In genomic region chr1:204565617-204566582, GRCh38 we compare ENCODE assay signal across 8 cellular contexts. TPM values are rescaled to one million over a fixed set of nuclear protein-coding genes. Genes with fewer than 3 reads are reported as not detected.
DNase-seq lines count a peak whose midpoint lies in the region; ATAC-seq, FAIRE-seq and TF ChIP-seq lines count a peak whose summit lies in the region.

No MANE protein-coding gene starts in this region.

- peaks cover 21% of the 10 kb centered on the region for H3K36me3 Mint-ChIP-seq in activated CD8-positive, alpha-beta T cell treated with anti-CD3 and anti-CD28 coated beads, Interleukin-2, amount 10 ng/mL, durations not matched to agents 7 days and 5 days (ENCODE audit: low read depth)

- FAIRE-seq in HTR-8/SVneo (lab: Jason Lieb, UNC) (no peak), endometrium (lab: Jason Lieb, UNC) (peak; percentile 33)

- H3K9me3 Mint-ChIP-seq in activated CD8-positive, alpha-beta T cell treated with anti-CD3 and anti-CD28 coated beads, Interleukin-2, amount 10 ng/mL, durations not matched to agents 7 days and 5 days (ENCODE audit: insufficient read depth) = no peaks in the 10 kb centered on the region
- H3K9me3 Mint-ChIP-seq in stimulated activated naive CD8-positive, alpha-beta T cell treated with anti-CD3 and anti-CD28 coated beads, Interleukin-15, amount 100 ng/mL, for 72 hours = no peaks in the 10 kb centered on the region

- H3K4me3 ChIP-seq in GM06990 (replicated peaks; ENCODE audit: low read depth, low read length) = no peak overlapping the region

- peak; percentile 60 for TF ChIP-seq CTCF in GM06990 (IDR thresholded peaks at IDR 0.05; ENCODE audit: insufficient read depth, low read length, poor library complexity, severe bottlenecking)

- H3K27ac Mint-ChIP-seq in activated CD8-positive, alpha-beta T cell treated with anti-CD3 and anti-CD28 coated beads, Interleukin-2, amount 10 ng/mL, durations not matched to agents 7 days and 5 days = peak overlapping the region; percentile 59
- H3K27ac Mint-ChIP-seq in stimulated activated naive CD8-positive, alpha-beta T cell treated with anti-CD3 and anti-CD28 coated beads, Interleukin-15, amount 100 ng/mL, for 72 hours = peak overlapping the region; percentile 2 to 86

- H3K4me3 Mint-ChIP-seq in activated CD8-positive, alpha-beta T cell treated with anti-CD3 and anti-CD28 coated beads, Interleukin-2, amount 10 ng/mL, durations not matched to agents 7 days and 5 days = no peak overlapping the region
- H3K4me3 Mint-ChIP-seq in stimulated activated naive CD8-positive, alpha-beta T cell treated with anti-CD3 and anti-CD28 coated beads, Interleukin-15, amount 100 ng/mL, for 72 hours = peak overlapping the region; percentile 43 to 49

- POLR2A ChIA-PET in activated CD8-positive, alpha-beta T cell treated with anti-CD3 and anti-CD28 coated beads, Interleukin-2, amount 10 ng/mL, durations not matched to agents 7 days and 5 days (lab: Charles Lee) = interaction anchor here (0.7 to 1.4 kb wide), 5 partner anchors 13 to 59 kb away, joined by 3 to 13 read pairs (median 7); partner anchors contain the start of gene MDM4

- peaks cover 56% of the 10 kb centered on the region for H3K4me1 Mint-ChIP-seq in activated CD8-positive, alpha-beta T cell treated with anti-CD3 and anti-CD28 coated beads, Interleukin-2, amount 10 ng/mL, durations not matched to agents 7 days and 5 days (ENCODE audit: low read depth)
- peaks cover 56% of the 10 kb centered on the region for H3K4me1 Mint-ChIP-seq in stimulated activated naive CD8-positive, alpha-beta T cell treated with anti-CD3 and anti-CD28 coated beads, Interleukin-15, amount 100 ng/mL, for 72 hours

- CTCF ChIA-PET in activated CD8-positive, alpha-beta T cell treated with anti-CD3 and anti-CD28 coated beads, Interleukin-2, amount 10 ng/mL, durations not matched to agents 7 days and 5 days (lab: Charles Lee) = interaction anchor here (0.6 to 5.5 kb wide), 57 partner anchors 9 to 496 kb away, joined by 3 to 175 read pairs (median 5); partner anchors contain the start of genes MDM4 and PIK3C2B

- H3K36me3 ChIP-seq in GM06990 (ENCODE audit: control insufficient read depth, insufficient read depth, low read length) = peaks cover 9% of the 10 kb centered on the region

- no peaks in the 10 kb centered on the region for H3K27me3 ChIP-seq in GM06990 (replicated peaks; ENCODE audit: control insufficient read depth, insufficient read depth, low read length)

- DNase-seq in GM06990 (ENCODE audit: extremely low read depth, insufficient read length) = no peak
- DNase-seq in HTR-8/SVneo (ENCODE audit: insufficient read length, low spot score) = peak; percentile 91
- DNase-seq in NCI-H82 (lab: John Stamatoyannopoulos, UW) = peak; percentile 97
- peak; percentile 77 for DNase-seq in activated CD8-positive, alpha-beta T cell treated with anti-CD3 and anti-CD28 coated beads, Interleukin-2, amount 10 ng/mL, durations not matched to agents 7 days and 5 days
- DNase-seq in myocyte (ENCODE audit: low read depth) = peak; percentile 72
- DNase-seq in stimulated activated naive CD8-positive, alpha-beta T cell treated with anti-CD3 and anti-CD28 coated beads, Interleukin-15, amount 100 ng/mL, for 72 hours = peak; percentile 71 to 75

- no peaks in the 10 kb centered on the region for H3K27me3 Mint-ChIP-seq in activated CD8-positive, alpha-beta T cell treated with anti-CD3 and anti-CD28 coated beads, Interleukin-2, amount 10 ng/mL, durations not matched to agents 7 days and 5 days (ENCODE audit: low read depth)
- H3K27me3 Mint-ChIP-seq in stimulated activated naive CD8-positive, alpha-beta T cell treated with anti-CD3 and anti-CD28 coated beads, Interleukin-15, amount 100 ng/mL, for 72 hours = no peaks in the 10 kb centered on the region

- ATAC-seq in activated CD8-positive, alpha-beta T cell treated with anti-CD3 and anti-CD28 coated beads, Interleukin-2, amount 10 ng/mL, durations not matched to agents 7 days and 5 days = peak; percentile 80
- ATAC-seq in stimulated activated naive CD8-positive, alpha-beta T cell treated with anti-CD3 and anti-CD28 coated beads, Interleukin-15, amount 100 ng/mL, for 72 hours = peak; percentile 90
- no peak for ATAC-seq in HG02870 (IDR thresholded peaks at IDR 0.05; ENCODE audit: unreplicated experiment)

RNA-seq across cellular contexts. Expression of gene MDM4, which starts 49.7 kb away (rescaled TPM):
- total RNA-seq in activated CD8-positive, alpha-beta T cell treated with anti-CD3 and anti-CD28 coated beads, Interleukin-2, amount 10 ng/mL, durations not matched to agents 7 days and 5 days = 10 to 100 TPM; 72.2 to 72.4 TPM
- total RNA-seq in myocyte = 27.7 and 36.3 TPM in 2 replicates
- polyA plus RNA-seq in myocyte (2012) = 11.2 TPM
